Comparison of ENCODE assay signal across 19 cellular contexts in the genomic region with DNA sequence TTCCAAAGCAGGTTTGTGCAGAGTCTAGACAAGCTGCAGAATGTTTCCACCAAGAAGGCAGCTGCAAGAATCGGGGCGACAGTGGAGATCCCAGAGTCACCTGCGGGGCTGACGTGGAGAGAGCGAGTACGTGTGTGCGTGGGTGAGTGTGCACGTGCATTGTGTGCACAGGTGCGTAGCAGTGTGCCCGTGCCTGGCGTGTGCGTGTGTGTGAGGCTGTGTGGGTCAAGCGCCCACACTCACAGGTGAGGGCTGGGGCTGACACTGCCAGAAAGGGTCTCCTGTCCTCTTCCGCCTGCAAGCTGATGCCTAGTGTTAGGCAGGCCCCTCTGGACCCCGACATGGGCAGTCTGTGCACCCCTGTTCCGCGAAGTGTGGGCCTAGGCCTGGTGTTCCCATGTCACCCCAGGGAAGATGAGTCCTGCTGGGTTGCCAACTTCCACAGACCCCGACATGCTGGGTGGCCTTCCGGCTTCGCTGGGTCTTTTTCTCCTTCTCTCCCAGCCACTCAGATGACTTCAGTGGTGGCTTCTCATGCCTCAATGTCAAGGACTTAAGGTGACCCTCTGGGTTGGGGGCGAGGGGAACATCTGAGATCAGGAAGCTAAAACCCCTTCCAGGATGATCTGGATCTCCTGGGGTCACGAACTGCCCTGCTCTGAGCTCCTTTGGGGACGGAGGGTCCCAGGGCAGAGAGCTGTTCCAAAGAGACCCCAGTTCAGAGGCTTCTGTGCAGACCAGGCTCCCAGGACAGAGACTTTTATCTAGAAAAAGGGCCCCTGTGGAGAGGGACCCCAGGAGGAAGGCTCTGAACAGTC. TPM values are rescaled to one million over a fixed set of nuclear protein-coding genes. Genes with fewer than 3 reads are reported as not detected.
DNase-seq lines count a peak whose midpoint lies in the region; ATAC-seq and TF ChIP-seq lines count a peak whose summit lies in the region.
"Had no signal": no experiment of that assay in that cellular context is flagged by ENCODE, and none has a peak within 500 bp of the region (broad histone marks: within the 10 kb centered on the region; RNA-seq: fewer than 3 reads in every experiment).

No MANE protein-coding gene starts in this region.

- H3K4me3 ChIP-seq in adipocyte (ENCODE audit: low read length) (no peak overlapping the region), mesenchymal stem cell (ENCODE audit: insufficient read depth in 1 of 2, low read depth in 1 of 2, low read length in 2 of 2) (no peak overlapping the region), thoracic aorta (no peak overlapping the region)
- H3K4me3 ChIP-seq: K562 had no signal

- no peaks in the 10 kb centered on the region for H3K79me1 ChIP-seq in mesenchymal stem cell (replicated peaks; ENCODE audit: low read length, poor library complexity, severe bottlenecking)

- no peak overlapping the region for H2BK15ac ChIP-seq in mesenchymal stem cell (ENCODE audit: low read depth, poor library complexity, severe bottlenecking)

- no peaks in the 10 kb centered on the region for H3K4me1 Mint-ChIP-seq in activated naive CD4-positive, alpha-beta T cell treated with anti-CD3 and anti-CD28 coated beads, Interleukin-2, amount 50 U/mL, for 24 hours
- H3K4me1 Mint-ChIP-seq: CD14-positive monocyte had no signal

- no peaks in the 10 kb centered on the region for H3K27me3 Mint-ChIP-seq in activated naive CD4-positive, alpha-beta T cell treated with anti-CD3 and anti-CD28 coated beads, Interleukin-2, amount 50 U/mL, for 24 hours

- peak overlapping the region; percentile 24 for H3K9ac ChIP-seq in adipocyte (ENCODE audit: low read length)
- H3K9ac ChIP-seq in mesenchymal stem cell (ENCODE audit: low read length) = no peak overlapping the region

- H2BK12ac ChIP-seq in mesenchymal stem cell (ENCODE audit: low read length in 2 of 2) = no peak overlapping the region

- no peaks in the 10 kb centered on the region for H3K36me3 ChIP-seq in adipocyte (ENCODE audit: control insufficient read depth, insufficient read depth, low read length, severe bottlenecking)
- no peaks in the 10 kb centered on the region for H3K36me3 ChIP-seq in mesenchymal stem cell (ENCODE audit: control insufficient read depth in 1 of 2, insufficient read depth in 2 of 2, low read depth in 1 of 2, low read length in 2 of 2)
- H3K36me3 ChIP-seq in thoracic aorta = no peaks in the 10 kb centered on the region

- peak overlapping the region in 1 of 2 experiments; percentile 9 for H3K14ac ChIP-seq in mesenchymal stem cell (ENCODE audit: low read length in 2 of 2)

- no peaks in the 10 kb centered on the region for H3K9me3 Mint-ChIP-seq in activated naive CD4-positive, alpha-beta T cell treated with anti-CD3 and anti-CD28 coated beads, Interleukin-2, amount 50 U/mL, for 24 hours

- H3K4me2 ChIP-seq in mesenchymal stem cell (ENCODE audit: low read length, poor library complexity, severe bottlenecking) = no peak overlapping the region

- H2AK5ac ChIP-seq in mesenchymal stem cell (ENCODE audit: low read length, severe bottlenecking) = peak overlapping the region; percentile 69

- ATAC-seq in thoracic aorta (ENCODE audit: insufficient number of reproducible peaks, low FRiP score, low read depth) = no peak
- ATAC-seq in HG03175 (IDR thresholded peaks at IDR 0.05; ENCODE audit: unreplicated experiment) = no peak
- no peak for ATAC-seq in SK-N-SH treated with all-trans-retinoic acid at 6 μM for 48 hours
- ATAC-seq: PC-3 had no signal

- H3K23ac ChIP-seq in mesenchymal stem cell (ENCODE audit: low read length in 2 of 2) = no peak overlapping the region

- 87% methylated on average over 23 of the region's 23 CpGs for WGBS in mesenchymal stem cell

- H4K91ac ChIP-seq in mesenchymal stem cell (ENCODE audit: low read length) = no peak overlapping the region

- no peak overlapping the region for H4K8ac ChIP-seq in mesenchymal stem cell (ENCODE audit: low read length)

- TF ChIP-seq CTCF in thoracic aorta (IDR thresholded peaks at IDR 0.05) = no peak

- no peaks in the 10 kb centered on the region for H3K36me3 Mint-ChIP-seq in activated naive CD4-positive, alpha-beta T cell treated with anti-CD3 and anti-CD28 coated beads, Interleukin-2, amount 50 U/mL, for 24 hours

- H3K27ac ChIP-seq in mesenchymal stem cell (ENCODE audit: low read length, poor library complexity, severe bottlenecking) = no peak overlapping the region
- peak overlapping the region; percentile 95 to 97 for H3K27ac ChIP-seq in thoracic aorta
- H3K27ac ChIP-seq: 22Rv1 had no signal

- H3K18ac ChIP-seq in mesenchymal stem cell (ENCODE audit: low read depth in 1 of 2, low read length in 2 of 2) = no peak overlapping the region

- H2BK120ac ChIP-seq in mesenchymal stem cell (ENCODE audit: low read depth, low read length) = no peak overlapping the region

- no peak for DNase-seq in activated naive CD4-positive, alpha-beta T cell (lab: John Stamatoyannopoulos, UW)
- DNase-seq in adipocyte (ENCODE audit: low read depth) (no peak), mesenchymal stem cell (no peak), thoracic aorta (ENCODE audit: low spot score) (no peak), NK-92 (lab: John Stamatoyannopoulos, UW; ENCODE audit: unreplicated experiment) (no peak)
- DNase-seq: DND-41, NCI-H1105 treated with DMSO at 0.1 percent for 48 hours, NCI-H1694 treated with DMSO at 0.1 percent for 48 hours, NCI-H2107, NCI-H510A treated with DMSO at 0.1 percent for 48 hours, PC-3 had no signal

- H3K9me3 ChIP-seq in adipocyte (ENCODE audit: control insufficient read depth, low read length) (peaks cover 12% of the 10 kb centered on the region), mesenchymal stem cell (ENCODE audit: control insufficient read depth, low read length) (peaks cover 14% of the 10 kb centered on the region), thoracic aorta (no peaks in the 10 kb centered on the region)

- H3K27ac Mint-ChIP-seq in activated naive CD4-positive, alpha-beta T cell treated with anti-CD3 and anti-CD28 coated beads, Interleukin-2, amount 50 U/mL, for 24 hours = peak overlapping the region; percentile 74

- no peak overlapping the region for H2BK5ac ChIP-seq in mesenchymal stem cell (ENCODE audit: low read depth, low read length, poor library complexity, severe bottlenecking)

- H3K4me1 ChIP-seq in adipocyte (ENCODE audit: control insufficient read depth, insufficient read depth, low read length) (peaks cover 26% of the 10 kb centered on the region), mesenchymal stem cell (ENCODE audit: control insufficient read depth, insufficient read depth, low read depth, low read length) (peaks cover 52% of the 10 kb centered on the region), thoracic aorta (ENCODE audit: control insufficient read depth in 1 of 2, low read depth in 2 of 2) (peaks cover 43 to 89% of the 10 kb centered on the region in 2 donors)

- H3K4me3 Mint-ChIP-seq in activated naive CD4-positive, alpha-beta T cell treated with anti-CD3 and anti-CD28 coated beads, Interleukin-2, amount 50 U/mL, for 24 hours = no peak overlapping the region

- H2AFZ ChIP-seq in mesenchymal stem cell (ENCODE audit: low read depth, low read length) = no peak overlapping the region

- no peak overlapping the region for H3K4ac ChIP-seq in mesenchymal stem cell (ENCODE audit: low read depth in 1 of 2, low read length in 2 of 2)

- peaks cover 7% of the 10 kb centered on the region for H3K27me3 ChIP-seq in adipocyte (replicated peaks; ENCODE audit: control insufficient read depth, insufficient read depth, low read length)
- H3K27me3 ChIP-seq in mesenchymal stem cell (ENCODE audit: control insufficient read depth in 1 of 2, insufficient read depth in 1 of 2, low read length in 2 of 2) = peaks cover 0 to 44% of the 10 kb centered on the region in 2 experiments
- H3K27me3 ChIP-seq in thoracic aorta (replicated peaks; ENCODE audit: insufficient read depth) = no peaks in the 10 kb centered on the region

TF ChIP-seq in SK-N-SH treated with all-trans-retinoic acid at 6 μM for 48 hours, 23 proteins besides CTCF, POLR2A, EP300 and RAD21 (continues in another document):
- TF ChIP-seq BACH2 (CRISPR knock-in tag; IDR thresholded peaks at IDR 0.05; ENCODE audit: borderline replicate concordance) (no peak), ARNTL (CRISPR knock-in tag; IDR thresholded peaks at IDR 0.05; ENCODE audit: borderline replicate concordance, low read depth) (no peak), GLIS3 (CRISPR knock-in tag; IDR thresholded peaks at IDR 0.05) (no peak), ISL1 (CRISPR knock-in tag; IDR thresholded peaks at IDR 0.05) (no peak), ZNF8 (CRISPR knock-in tag; IDR thresholded peaks at IDR 0.05) (no peak), ZFP3 (CRISPR knock-in tag; IDR thresholded peaks at IDR 0.05) (no peak), CSDC2 (CRISPR knock-in tag; IDR thresholded peaks at IDR 0.05) (no peak)
- TF ChIP-seq, protein P1, sequence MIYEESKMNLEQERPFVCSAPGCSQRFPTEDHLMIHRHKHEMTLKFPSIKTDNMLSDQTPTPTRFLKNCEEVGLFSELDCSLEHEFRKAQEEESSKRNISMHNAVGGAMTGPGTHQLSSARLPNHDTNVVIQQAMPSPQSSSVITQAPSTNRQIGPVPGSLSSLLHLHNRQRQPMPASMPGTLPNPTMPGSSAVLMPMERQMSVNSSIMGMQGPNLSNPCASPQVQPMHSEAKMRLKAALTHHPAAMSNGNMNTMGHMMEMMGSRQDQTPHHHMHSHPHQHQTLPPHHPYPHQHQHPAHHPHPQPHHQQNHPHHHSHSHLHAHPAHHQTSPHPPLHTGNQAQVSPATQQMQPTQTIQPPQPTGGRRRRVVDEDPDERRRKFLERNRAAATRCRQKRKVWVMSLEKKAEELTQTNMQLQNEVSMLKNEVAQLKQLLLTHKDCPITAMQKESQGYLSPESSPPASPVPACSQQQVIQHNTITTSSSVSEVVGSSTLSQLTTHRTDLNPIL (CRISPR knock-in tag; IDR thresholded peaks at IDR 0.05; ENCODE audit: low read depth) = no peak
- TF ChIP-seq, protein P2, sequence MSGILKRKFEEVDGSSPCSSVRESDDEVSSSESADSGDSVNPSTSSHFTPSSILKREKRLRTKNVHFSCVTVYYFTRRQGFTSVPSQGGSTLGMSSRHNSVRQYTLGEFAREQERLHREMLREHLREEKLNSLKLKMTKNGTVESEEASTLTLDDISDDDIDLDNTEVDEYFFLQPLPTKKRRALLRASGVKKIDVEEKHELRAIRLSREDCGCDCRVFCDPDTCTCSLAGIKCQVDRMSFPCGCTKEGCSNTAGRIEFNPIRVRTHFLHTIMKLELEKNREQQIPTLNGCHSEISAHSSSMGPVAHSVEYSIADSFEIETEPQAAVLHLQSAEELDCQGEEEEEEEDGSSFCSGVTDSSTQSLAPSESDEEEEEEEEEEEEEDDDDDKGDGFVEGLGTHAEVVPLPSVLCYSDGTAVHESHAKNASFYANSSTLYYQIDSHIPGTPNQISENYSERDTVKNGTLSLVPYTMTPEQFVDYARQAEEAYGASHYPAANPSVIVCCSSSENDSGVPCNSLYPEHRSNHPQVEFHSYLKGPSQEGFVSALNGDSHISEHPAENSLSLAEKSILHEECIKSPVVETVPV (CRISPR knock-in tag; IDR thresholded peaks at IDR 0.05) = no peak

RNA-seq across cellular contexts. Expression of a gene that starts 10.4 kb away (rescaled TPM):
- polyA plus RNA-seq in mesenchymal stem cell (2013, experiment 1 of 2) = not detected
- polyA plus RNA-seq in mesenchymal stem cell (2013, experiment 2 of 2) = not detected
- total RNA-seq in thoracic aorta = 1 to 10 TPM; 3.4 to 3.6 TPM
- total RNA-seq: G401, K562 had no signal
- polyA plus RNA-seq: AG04450, CD14-positive monocyte, K562 had no signal

RNA-seq across cellular contexts. Expression of a gene that starts 14.4 kb away (rescaled TPM):
- not detected for polyA plus RNA-seq in mesenchymal stem cell (2013, experiment 1 of 2)
- 0.07 TPM for polyA plus RNA-seq in mesenchymal stem cell (2013, experiment 2 of 2)
- total RNA-seq in thoracic aorta = not detected
- total RNA-seq: G401, K562 had no signal
- polyA plus RNA-seq: AG04450, K562 had no signal

RNA-seq across cellular contexts. Expression of a gene that starts 28.5 kb away (rescaled TPM):
- 1.3 TPM for polyA plus RNA-seq in mesenchymal stem cell (2013, experiment 1 of 2)
- polyA plus RNA-seq in mesenchymal stem cell (2013, experiment 2 of 2) = 1.3 TPM
- 10 to 100 TPM; 23.6 to 40.5 TPM for total RNA-seq in thoracic aorta
- total RNA-seq: PC-3 had no signal
- polyA plus RNA-seq: AG04450 had no signal
